In genomic region chr7:151679868-151680534, GRCh38 we compare ENCODE assay signal across 20 cellular contexts.
DNase-seq lines count a peak whose midpoint lies in the region; ATAC-seq, FAIRE-seq and TF ChIP-seq lines count a peak whose summit lies in the region.
"Had no signal": no experiment of that assay in that cellular context is flagged by ENCODE, and none has a peak within 500 bp of the region (broad histone marks: within the 10 kb centered on the region; RNA-seq: fewer than 3 reads in every experiment).

No MANE protein-coding gene starts in this region.

- no peak overlapping the region for H4K8ac ChIP-seq in H1 (ENCODE audit: extremely low read depth, insufficient read depth, low read length)

- no peak overlapping the region for H3K23ac ChIP-seq in H1 (ENCODE audit: insufficient read length)

- no peak for TF ChIP-seq EP300 in H1 (IDR thresholded peaks at IDR 0.05; ENCODE audit: borderline replicate concordance in 1 of 2, low read depth in 2 of 2, low read length in 2 of 2)

- H4K20me1 ChIP-seq in H1 (replicated peaks in 1 of 2; ENCODE audit: control insufficient read depth in 1 of 2, insufficient read depth in 2 of 2, low read length in 2 of 2) (no peaks in the 10 kb centered on the region), PC-3 (ENCODE audit: low read length) (no peaks in the 10 kb centered on the region)

- no peak overlapping the region for H3K18ac ChIP-seq in H1 (ENCODE audit: extremely low read depth, low read length)

- H4K91ac ChIP-seq in H1 (replicated peaks; ENCODE audit: insufficient read length, low read length) = no peak overlapping the region

- BruUV-seq in PC-3 (replicated peaks; lab: Mats Ljungman, UMichigan) = no TSS peak

- H3K56ac ChIP-seq in H1 (replicated peaks; ENCODE audit: insufficient read length, low read depth, low read length) = no peak overlapping the region

- no peak overlapping the region for H2BK5ac ChIP-seq in H1 (ENCODE audit: low read depth, low read length)

- H3K9me3 Mint-ChIP-seq in activated naive CD8-positive, alpha-beta T cell (ENCODE audit: low read depth) = no peaks in the 10 kb centered on the region
- no peaks in the 10 kb centered on the region for H3K9me3 Mint-ChIP-seq in activated naive CD8-positive, alpha-beta T cell treated with anti-CD3 and anti-CD28 coated beads for 36 hours
- H3K9me3 Mint-ChIP-seq in naive thymus-derived CD8-positive, alpha-beta T cell = no peaks in the 10 kb centered on the region
- H3K9me3 Mint-ChIP-seq: activated T-helper 2 cell treated with anti-CD3 and anti-CD28 coated beads, Interferon-gamma antibody, Interleukin-2, Interleukin-4, amounts not matched to agents 10 μg/mL and 5 μg/mL and 100 μg/mL, durations not matched to agents 14 hours and 24 hours and 36 hours had no signal

- H3K9ac ChIP-seq in H1 (replicated peaks in 1 of 4; ENCODE audit: extremely low read depth in 1 of 4, low read depth in 3 of 4, low read length in 3 of 4) (no peak overlapping the region), PC-3 (ENCODE audit: low read length) (no peak overlapping the region)

- H2BK12ac ChIP-seq in H1 (ENCODE audit: low read depth, low read length) = no peak overlapping the region

- FAIRE-seq in H1 (lab: Jason Lieb, UNC) = no peak
- FAIRE-seq: astrocyte, G401.6 had no signal

- H3K27me3 Mint-ChIP-seq in activated naive CD8-positive, alpha-beta T cell = no peaks in the 10 kb centered on the region
- no peaks in the 10 kb centered on the region for H3K27me3 Mint-ChIP-seq in activated naive CD8-positive, alpha-beta T cell treated with anti-CD3 and anti-CD28 coated beads for 36 hours
- H3K27me3 Mint-ChIP-seq in naive thymus-derived CD8-positive, alpha-beta T cell = no peaks in the 10 kb centered on the region

- no peaks in the 10 kb centered on the region for H3K79me1 ChIP-seq in H1 (ENCODE audit: low read depth, low read length)

- no peaks in the 10 kb centered on the region for H3F3A ChIP-seq in PC-3 (ENCODE audit: low read length, unreplicated experiment)

- H3K27ac ChIP-seq in H1 (ENCODE audit: low read depth, low read length) (no peak overlapping the region), urinary bladder (ENCODE audit: low read depth) (peak overlapping the region; percentile 64), PC-3 (ENCODE audit: low read length) (no peak overlapping the region)
- H3K27ac ChIP-seq: HL-60, neutrophil had no signal

- H2AFZ ChIP-seq in H1 (ENCODE audit: low read length) (no peak overlapping the region), PC-3 (ENCODE audit: low read length) (no peak overlapping the region)

- POLR2A ChIA-PET in H1 (lab: Charles Lee; ENCODE audit: partially characterized antibody) = no interaction called here
- POLR2A ChIA-PET in naive thymus-derived CD8-positive, alpha-beta T cell (lab: Charles Lee) = interaction anchor here (1.2 kb wide), 1 partner anchor 18 kb away, joined by 3 read pairs; no protein-coding TSS in a partner anchor
- POLR2A ChIA-PET in PC-3 (lab: Charles Lee; ENCODE audit: unreplicated experiment) = no interaction called here

- H3K4me1 ChIP-seq in H1 (replicated peaks in 1 of 4; ENCODE audit: control insufficient read depth in 3 of 4, insufficient read depth in 4 of 4, low read length in 3 of 4) = no peaks in the 10 kb centered on the region
- no peaks in the 10 kb centered on the region for H3K4me1 ChIP-seq in urinary bladder (ENCODE audit: insufficient read depth)
- H3K4me1 ChIP-seq in PC-3 (ENCODE audit: insufficient read depth, low read length) = no peaks in the 10 kb centered on the region

- H2BK15ac ChIP-seq in H1 (ENCODE audit: low read length) = no peak overlapping the region

- H3K27me3 ChIP-seq in H1 (replicated peaks in 1 of 4; ENCODE audit: control insufficient read depth in 3 of 4, extremely low read depth in 1 of 4, insufficient read depth in 3 of 4, low read length in 3 of 4) (no peaks in the 10 kb centered on the region), PC-3 (ENCODE audit: low read length) (no peaks in the 10 kb centered on the region)
- H3K27me3 ChIP-seq: neutrophil had no signal

- H2BK120ac ChIP-seq in H1 (replicated peaks; ENCODE audit: low read depth, low read length) = no peak overlapping the region

- H3K4me2 ChIP-seq in H1 (ENCODE audit: insufficient read depth in 1 of 2, low read depth in 2 of 2, low read length in 2 of 2) (no peak overlapping the region), PC-3 (ENCODE audit: low read length) (no peak overlapping the region)

- no peak for TF ChIP-seq POLR2A in H1 (IDR thresholded peaks at IDR 0.05; ENCODE audit: control extremely low read depth in 1 of 2, low read depth in 2 of 2, low read length in 2 of 2)

- no peaks in the 10 kb centered on the region for H3K36me3 ChIP-seq in H1 (ENCODE audit: control insufficient read depth in 2 of 4, insufficient read depth in 4 of 4, low read length in 3 of 4)
- no peaks in the 10 kb centered on the region for H3K36me3 ChIP-seq in urinary bladder (ENCODE audit: insufficient read depth)
- no peaks in the 10 kb centered on the region for H3K36me3 ChIP-seq in PC-3 (ENCODE audit: low read depth, low read length)
- H3K36me3 ChIP-seq: neutrophil had no signal

- peaks cover 4% of the 10 kb centered on the region for H3K36me3 Mint-ChIP-seq in activated naive CD8-positive, alpha-beta T cell
- H3K36me3 Mint-ChIP-seq in activated naive CD8-positive, alpha-beta T cell treated with anti-CD3 and anti-CD28 coated beads for 36 hours = no peaks in the 10 kb centered on the region
- peaks cover 0 to 10% (median 5%) of the 10 kb centered on the region in 3 donors for H3K36me3 Mint-ChIP-seq in naive thymus-derived CD8-positive, alpha-beta T cell

- CTCF ChIA-PET in H1 (lab: Charles Lee; ENCODE audit: partially characterized antibody) = interaction anchor here (0.6 to 1.6 kb wide), 6 partner anchors 9 to 501 kb away, joined by 3 to 7 read pairs (median 4); no protein-coding TSS in a partner anchor
- CTCF ChIA-PET in PC-3 (lab: Charles Lee) = no interaction called here

- TF ChIP-seq CTCF in H1 (IDR thresholded peaks at IDR 0.05; ENCODE audit: control extremely low read depth in 1 of 3, insufficient read depth in 1 of 3, low read depth in 1 of 3, low read length in 3 of 3) (no peak), PC-3 (conservative IDR thresholded peaks at IDR 0.05; ENCODE audit: low read depth, low read length) (no peak)

- H3K23me2 ChIP-seq in H1 (ENCODE audit: low read depth, low read length) = no peaks in the 10 kb centered on the region

- no peaks in the 10 kb centered on the region for H3K9me2 ChIP-seq in PC-3 (replicated peaks; ENCODE audit: low read length)

- no peak for ATAC-seq in naive thymus-derived CD8-positive, alpha-beta T cell
- ATAC-seq in PC-3 (no peak), HG02642 (IDR thresholded peaks at IDR 0.05; ENCODE audit: poor library complexity, unreplicated experiment) (no peak)
- ATAC-seq: SK-N-SH treated with all-trans-retinoic acid at 6 μM for 48 hours had no signal

- no peaks in the 10 kb centered on the region for H3K9me3 ChIP-seq in H1 (ENCODE audit: insufficient read depth in 2 of 2, low read depth in 1 of 2, low read length in 1 of 2)
- no peaks in the 10 kb centered on the region for H3K9me3 ChIP-seq in PC-3 (ENCODE audit: low read length)
- H3K9me3 ChIP-seq: neutrophil had no signal

- no peaks in the 10 kb centered on the region for H3K79me2 ChIP-seq in H1 (ENCODE audit: control insufficient read depth in 1 of 2, insufficient read depth in 2 of 2, low read length in 2 of 2)
- no peaks in the 10 kb centered on the region for H3K79me2 ChIP-seq in PC-3 (ENCODE audit: low read length)

- TF ChIP-seq RAD21 in H1 (IDR thresholded peaks at IDR 0.05 in 1 of 2, conservative IDR thresholded peaks at IDR 0.05 in 1 of 2; ENCODE audit: low read depth in 2 of 2, low read length in 2 of 2) = no peak

- no peak for DNase-seq in activated naive CD8-positive, alpha-beta T cell treated with anti-CD3 and anti-CD28 coated beads for 36 hours
- DNase-seq in H1 (ENCODE audit: low read depth in 1 of 2, low spot score in 2 of 2) (no peak), PC-3 (no peak), G401 (ENCODE audit: low spot score) (no peak)
- DNase-seq in naive thymus-derived CD8-positive, alpha-beta T cell = no peak
- DNase-seq: COR-L47; dermis blood vessel endothelial cell; mesendoderm; NCI-H187; NCI-H510A treated with DMSO at 0.1 percent for 48 hours; stimulated activated naive CD4-positive, alpha-beta T cell treated with Interleukin-2 at 50 U/mL for 16 hours had no signal

- 89% methylated on average over 11 of the region's 11 CpGs; no CpG with 5 or more reads in 1 of the 2 experiments for WGBS in H1 (ENCODE audit: extremely low coverage in 1 of 2, insufficient coverage in 1 of 2, insufficient read length in 1 of 2, insufficient replicate concordance in 2 of 2, low coverage in 1 of 2, low lambda C conversion rate in 2 of 2, missing lambda C conversion rate in 1 of 2), 2 experiments
- 90% methylated on average over 11 of the region's 11 CpGs for WGBS in urinary bladder

- H3K27ac Mint-ChIP-seq in activated naive CD8-positive, alpha-beta T cell = peak overlapping the region; percentile 46
- H3K27ac Mint-ChIP-seq in activated naive CD8-positive, alpha-beta T cell treated with anti-CD3 and anti-CD28 coated beads for 36 hours = no peak overlapping the region
- H3K27ac Mint-ChIP-seq in naive thymus-derived CD8-positive, alpha-beta T cell = peak overlapping the region in 6 of 10 donors; percentile 22 to 85 (median 68)
- H3K27ac Mint-ChIP-seq: activated T-helper 2 cell treated with anti-CD3 and anti-CD28 coated beads, Interferon-gamma antibody, Interleukin-2, Interleukin-4, amounts not matched to agents 10 μg/mL and 5 μg/mL and 100 μg/mL, durations not matched to agents 14 hours and 24 hours and 36 hours had no signal

- intact Hi-C loops in PC-3 (cut with micrococcal nuclease) = no loop called here

- H3K4ac ChIP-seq in H1 (replicated peaks; ENCODE audit: insufficient read length, low read depth, low read length) = no peak overlapping the region

- peak overlapping the region; percentile 9; the same call in 1 of the 2 replicates for H2BK20ac ChIP-seq in H1 (ENCODE audit: low read length)

- no peak overlapping the region for H3K14ac ChIP-seq in H1 (ENCODE audit: insufficient read length)

- peaks cover 30% of the 10 kb centered on the region for H3K4me1 Mint-ChIP-seq in activated naive CD8-positive, alpha-beta T cell (ENCODE audit: low read depth)
- peaks cover 22% of the 10 kb centered on the region for H3K4me1 Mint-ChIP-seq in activated naive CD8-positive, alpha-beta T cell treated with anti-CD3 and anti-CD28 coated beads for 36 hours
- H3K4me1 Mint-ChIP-seq in naive thymus-derived CD8-positive, alpha-beta T cell = peaks cover 25 to 45% (median 40%) of the 10 kb centered on the region in 4 donors

- H3K4me3 Mint-ChIP-seq in activated naive CD8-positive, alpha-beta T cell = no peak overlapping the region
- H3K4me3 Mint-ChIP-seq in activated naive CD8-positive, alpha-beta T cell treated with anti-CD3 and anti-CD28 coated beads for 36 hours = no peak overlapping the region
- H3K4me3 Mint-ChIP-seq in naive thymus-derived CD8-positive, alpha-beta T cell = peak overlapping the region in 1 of 10 donors; percentile 49

- no peak overlapping the region for H4K5ac ChIP-seq in H1 (ENCODE audit: insufficient read length, low read depth, low read length)

- H2AK5ac ChIP-seq in H1 (ENCODE audit: low read depth, low read length) = 0 out of 2 replicates have a peak overlapping the region, but pooled peaks have one; percentile 13

- in situ Hi-C loops in G401 (cut with HindIII; ENCODE audit: low sequenced_read_pairs) = no loop called here

- no peak overlapping the region for H3K4me3 ChIP-seq in H1 (ENCODE audit: extremely low read depth in 1 of 4, insufficient read depth in 2 of 4, low read depth in 3 of 4, low read length in 4 of 4)
- no peak overlapping the region for H3K4me3 ChIP-seq in urinary bladder (ENCODE audit: low read depth, low read length)
- no peak overlapping the region for H3K4me3 ChIP-seq in PC-3 (ENCODE audit: low read length)
